19 cellular contexts compared by ENCODE assay signal in the genomic region with DNA sequence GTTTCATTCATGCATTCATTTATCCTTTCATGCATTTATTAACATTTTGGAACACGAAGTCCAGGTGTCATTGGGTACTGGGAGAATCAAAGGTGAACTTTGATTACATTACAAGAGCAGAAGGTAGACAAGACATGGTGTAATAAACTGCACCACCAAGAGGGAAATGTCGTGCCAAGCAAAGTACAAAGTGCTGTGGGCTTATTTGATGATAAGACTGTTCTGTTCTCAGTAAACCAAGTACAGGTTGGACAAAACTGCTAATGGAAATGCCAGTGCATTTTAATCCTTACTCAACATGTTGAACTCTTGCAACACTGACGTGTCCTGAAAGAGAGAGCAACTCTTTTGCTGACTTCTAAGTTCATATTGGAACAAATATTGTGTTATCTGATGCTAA.
DNase-seq lines count a peak whose midpoint lies in the region; ATAC-seq, FAIRE-seq and TF ChIP-seq lines count a peak whose summit lies in the region.
"Had no signal": no experiment of that assay in that cellular context is flagged by ENCODE, and none has a peak within 500 bp of the region (broad histone marks: within the 10 kb centered on the region; RNA-seq: fewer than 3 reads in every experiment).

No MANE protein-coding gene starts in this region.

- no peak for TF ChIP-seq CTCF in K562 (IDR thresholded peaks at IDR 0.05 in 2 of 3, conservative IDR thresholded peaks at IDR 0.05 in 1 of 3; ENCODE audit: insufficient read depth in 2 of 3, low read depth in 1 of 3, low read length in 3 of 3)
- no peak for TF ChIP-seq CTCF in kidney (IDR thresholded peaks at IDR 0.05; ENCODE audit: borderline replicate concordance, extremely low read depth, insufficient read depth)
- TF ChIP-seq CTCF in neutrophil (IDR thresholded peaks at IDR 0.05) = no peak
- TF ChIP-seq CTCF in Calu3 (IDR thresholded peaks at IDR 0.05; ENCODE audit: unreplicated experiment) = no peak

- no peak overlapping the region for H3K4me2 ChIP-seq in K562 (ENCODE audit: insufficient read depth, low read length)
- H3K4me2 ChIP-seq: A549 had no signal

- no peaks in the 10 kb centered on the region for H3K79me2 ChIP-seq in K562 (ENCODE audit: control insufficient read depth, insufficient read depth, low read length)

- TF ChIP-seq RAD21 in K562 (CRISPR knock-in tag; conservative IDR thresholded peaks at IDR 0.05 in 1 of 2, IDR thresholded peaks at IDR 0.05 in 1 of 2) = no peak

- ATAC-seq in K562 = no peak
- ATAC-seq: A549 had no signal

- no peaks in the 10 kb centered on the region for H4K20me1 ChIP-seq in K562 (replicated peaks; ENCODE audit: control insufficient read depth, insufficient read depth, low read length)

- no peak overlapping the region for H2AFZ ChIP-seq in K562 (ENCODE audit: low read depth, low read length)

- no peak for TF ChIP-seq EP300 in K562 (IDR thresholded peaks at IDR 0.05; ENCODE audit: low read length)

- H3K27ac ChIP-seq in K562 (ENCODE audit: extremely low read depth, low read depth, low read length) = no peak overlapping the region
- H3K27ac ChIP-seq in kidney (ENCODE audit: low read depth in 2 of 2, low read length in 2 of 2) = peak overlapping the region in 1 of 2 donors; percentile 10
- peak overlapping the region; percentile 35 for H3K27ac ChIP-seq in neutrophil
- H3K27ac ChIP-seq: A549, C4-2B had no signal

- BruUV-seq in K562 (replicated peaks; lab: Mats Ljungman, UMichigan) (no TSS peak), Calu3 (replicated peaks; lab: Mats Ljungman, UMichigan) (no TSS peak)

- H3K36me3 Mint-ChIP-seq in Calu3 (ENCODE audit: insufficient read depth, unreplicated experiment) = no peaks in the 10 kb centered on the region
- H3K36me3 Mint-ChIP-seq: CD4-positive, alpha-beta memory T cell had no signal

- intact Hi-C loops in K562 (cut with micrococcal nuclease) (no loop called here), kidney (cut with DNase I) (no loop called here), Calu3 (cut with micrococcal nuclease; ENCODE audit: unreplicated experiment) (no loop called here)

- H3K9me3 ChIP-seq in K562 (replicated peaks; ENCODE audit: control insufficient read depth, insufficient read depth, low read depth, low read length) = no peaks in the 10 kb centered on the region
- no peaks in the 10 kb centered on the region for H3K9me3 ChIP-seq in kidney (ENCODE audit: control insufficient read depth in 1 of 2, low read length in 2 of 2)
- H3K9me3 ChIP-seq in neutrophil = no peaks in the 10 kb centered on the region
- H3K9me3 ChIP-seq: A549, BE2C, HAP-1 had no signal

- H3K27me3 ChIP-seq in K562 (ENCODE audit: control insufficient read depth in 2 of 2, insufficient read depth in 2 of 2, low read length in 2 of 2) = no peaks in the 10 kb centered on the region
- H3K27me3 ChIP-seq in neutrophil = no peaks in the 10 kb centered on the region
- H3K27me3 ChIP-seq: BE2C had no signal

- no peak overlapping the region for H3K27ac Mint-ChIP-seq in Calu3 (ENCODE audit: unreplicated experiment)
- H3K27ac Mint-ChIP-seq: CD4-positive, alpha-beta memory T cell had no signal

- DNase-seq in NOMO-1 treated with DMSO at 0.1 percent for 48 hours (lab: John Stamatoyannopoulos, UW; ENCODE audit: unreplicated experiment) (peak; percentile 29), K562 (ENCODE audit: extremely low read depth in 1 of 4, low spot score in 3 of 4) (no peak), kidney (no peak), Calu3 (no peak), frontal cortex (ENCODE audit: low spot score in 2 of 2) (no peak), cerebellum (ENCODE audit: low spot score) (no peak)
- DNase-seq: BE2C; CD4-positive, alpha-beta memory T cell; DMS153; DMS79 treated with DMSO at 0.1 percent for 48 hours; EL had no signal

- no peak overlapping the region for H3K4me3 ChIP-seq in K562
- H3K4me3 ChIP-seq in kidney (ENCODE audit: low read length in 2 of 2) = no peak overlapping the region
- no peak overlapping the region for H3K4me3 ChIP-seq in neutrophil (ENCODE audit: low read depth in 1 of 2, low read length in 1 of 2)
- H3K4me3 ChIP-seq: A549, HAP-1 had no signal

- no peak overlapping the region for H3K9ac ChIP-seq in K562 (ENCODE audit: insufficient read depth in 1 of 2, low read depth in 2 of 2, low read length in 2 of 2)
- H3K9ac ChIP-seq in kidney (ENCODE audit: low read length in 2 of 2) = no peak overlapping the region

- WGBS in K562 (ENCODE audit: insufficient coverage, low coverage, missing lambda C conversion rate) = 18% methylated on average over 3 of the region's 3 CpGs

- no peaks in the 10 kb centered on the region for H3K9me1 ChIP-seq in K562 (ENCODE audit: control insufficient read depth, insufficient read depth, low read length)

- TF ChIP-seq POLR2A in K562 (conservative IDR thresholded peaks at IDR 0.05) = no peak

- no peak overlapping the region for H3K4me3 Mint-ChIP-seq in Calu3 (ENCODE audit: low read depth, unreplicated experiment)
- H3K4me3 Mint-ChIP-seq: CD4-positive, alpha-beta memory T cell had no signal

- H3K27me3 Mint-ChIP-seq in Calu3 (ENCODE audit: unreplicated experiment) = no peaks in the 10 kb centered on the region
- H3K27me3 Mint-ChIP-seq: CD4-positive, alpha-beta memory T cell had no signal

- CTCF ChIA-PET in K562 (lab: Yijun Ruan, JAX; ENCODE audit: low intra/inter-chr PET ratio) = no interaction called here
- CTCF ChIA-PET in Calu3 (lab: Charles Lee) = no interaction called here

- no peaks in the 10 kb centered on the region for H3K9me3 Mint-ChIP-seq in Calu3 (ENCODE audit: low read depth, unreplicated experiment)

- FAIRE-seq in K562 (lab: Jason Lieb, UNC) (no peak), kidney (lab: Jason Lieb, UNC) (peak; percentile 65), frontal cortex (lab: Jason Lieb, UNC) (no peak)
- FAIRE-seq: A549, D721Med, G401.6, GM12892, H1 had no signal

- no peaks in the 10 kb centered on the region for H3K36me3 ChIP-seq in K562 (ENCODE audit: control insufficient read depth, insufficient read depth, low read length)
- H3K36me3 ChIP-seq in kidney (ENCODE audit: control insufficient read depth in 1 of 2, insufficient read depth in 2 of 2, low read length in 2 of 2) = peaks cover 2 to 14% of the 10 kb centered on the region in 2 donors
- peaks cover 100% of the 10 kb centered on the region for H3K36me3 ChIP-seq in neutrophil
- H3K36me3 ChIP-seq: BE2C, HAP-1 had no signal

- H3K4me1 ChIP-seq in K562 (replicated peaks in 1 of 2; ENCODE audit: control insufficient read depth in 2 of 2, insufficient read depth in 2 of 2, low read length in 2 of 2) (no peaks in the 10 kb centered on the region; a peak in 1 of 5 replicates), kidney (ENCODE audit: control insufficient read depth in 1 of 2, insufficient read depth in 1 of 2, low read depth in 1 of 2, low read length in 2 of 2) (no peaks in the 10 kb centered on the region), neutrophil (ENCODE audit: control insufficient read depth in 1 of 2, insufficient read depth in 1 of 2, low read depth in 1 of 2, low read length in 1 of 2) (peaks cover 13 to 16% of the 10 kb centered on the region in 2 experiments)
- H3K4me1 ChIP-seq: A549, BE2C had no signal

- POLR2A ChIA-PET in K562 (lab: Yijun Ruan, JAX) = no interaction called here

- H3K4me1 Mint-ChIP-seq in Calu3 (ENCODE audit: low read depth, unreplicated experiment) = no peaks in the 10 kb centered on the region

- in situ Hi-C loops in K562 (cut with MboI) = no loop called here

TF ChIP-seq in K562, 482 proteins besides CTCF, POLR2A, EP300 and RAD21:
- TF ChIP-seq, protein P1, sequence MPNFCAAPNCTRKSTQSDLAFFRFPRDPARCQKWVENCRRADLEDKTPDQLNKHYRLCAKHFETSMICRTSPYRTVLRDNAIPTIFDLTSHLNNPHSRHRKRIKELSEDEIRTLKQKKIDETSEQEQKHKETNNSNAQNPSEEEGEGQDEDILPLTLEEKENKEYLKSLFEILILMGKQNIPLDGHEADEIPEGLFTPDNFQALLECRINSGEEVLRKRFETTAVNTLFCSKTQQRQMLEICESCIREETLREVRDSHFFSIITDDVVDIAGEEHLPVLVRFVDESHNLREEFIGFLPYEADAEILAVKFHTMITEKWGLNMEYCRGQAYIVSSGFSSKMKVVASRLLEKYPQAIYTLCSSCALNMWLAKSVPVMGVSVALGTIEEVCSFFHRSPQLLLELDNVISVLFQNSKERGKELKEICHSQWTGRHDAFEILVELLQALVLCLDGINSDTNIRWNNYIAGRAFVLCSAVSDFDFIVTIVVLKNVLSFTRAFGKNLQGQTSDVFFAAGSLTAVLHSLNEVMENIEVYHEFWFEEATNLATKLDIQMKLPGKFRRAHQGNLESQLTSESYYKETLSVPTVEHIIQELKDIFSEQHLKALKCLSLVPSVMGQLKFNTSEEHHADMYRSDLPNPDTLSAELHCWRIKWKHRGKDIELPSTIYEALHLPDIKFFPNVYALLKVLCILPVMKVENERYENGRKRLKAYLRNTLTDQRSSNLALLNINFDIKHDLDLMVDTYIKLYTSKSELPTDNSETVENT (CRISPR knock-in tag; IDR thresholded peaks at IDR 0.05) = no peak
- TF ChIP-seq GATAD2A (IDR thresholded peaks at IDR 0.05) = no peak
- TF ChIP-seq CEBPB (tag; IDR thresholded peaks at IDR 0.05) = 0 out of 2 replicates have a peak, but pooled peaks have one; percentile 26
- TF ChIP-seq ZFPM2 (CRISPR knock-in tag; IDR thresholded peaks at IDR 0.05) = no peak
